ENCODE assay signal across 26 cellular contexts in genomic region chr15:83930392-83930791, GRCh38.
DNase-seq lines count a peak whose midpoint lies in the region; ATAC-seq, FAIRE-seq and TF ChIP-seq lines count a peak whose summit lies in the region.
"Had no signal": no experiment of that assay in that cellular context is flagged by ENCODE, and none has a peak within 500 bp of the region (broad histone marks: within the 10 kb centered on the region; RNA-seq: fewer than 3 reads in every experiment).

No MANE protein-coding gene starts in this region.

- no peak for TF ChIP-seq EP300 in HepG2 (IDR thresholded peaks at IDR 0.05; ENCODE audit: low read depth in 2 of 2, low read length in 2 of 2)
- no peak for TF ChIP-seq EP300 in HepG2 (CRISPR knock-in tag; IDR thresholded peaks at IDR 0.05; ENCODE audit: borderline replicate concordance)

- no peak overlapping the region for H3K9ac ChIP-seq in HepG2 (ENCODE audit: insufficient read depth, low read depth, low read length)
- no peak overlapping the region for H3K9ac ChIP-seq in stomach smooth muscle (ENCODE audit: low read length in 2 of 2)

- H3K4me3 ChIP-seq in HepG2 (replicated peaks in 1 of 3; ENCODE audit: insufficient read depth in 1 of 3, low read depth in 2 of 3, low read length in 3 of 3) (no peak overlapping the region), stomach smooth muscle (ENCODE audit: low read length in 2 of 2) (no peak overlapping the region)
- H3K4me3 ChIP-seq: A549 had no signal

- ATAC-seq in HepG2: peak; percentile 51
- no peak for ATAC-seq in activated CD8-positive, alpha-beta T cell treated with anti-CD3 and anti-CD28 coated beads, Interleukin-2, amount 10 ng/mL, durations not matched to agents 7 days and 5 days
- ATAC-seq: A549; activated CD4-positive, CD25-positive, alpha-beta regulatory T cell treated with anti-CD3 and anti-CD28 coated beads, Interleukin-2, amount 50 U/mL, for 24 hours; T-helper 17 cell had no signal

- no peak overlapping the region for H3K4me2 ChIP-seq in HepG2 (ENCODE audit: low read depth, low read length)
- H3K4me2 ChIP-seq: A549 had no signal

- no TSS peak for BruUV-seq in HepG2 (replicated peaks; lab: Mats Ljungman, UMichigan)

- H3K4me1 ChIP-seq in HepG2 (ENCODE audit: insufficient read depth, low read length): peaks cover 30% of the 10 kb centered on the region
- peaks cover 5% of the 10 kb centered on the region for H3K4me1 ChIP-seq in stomach smooth muscle (ENCODE audit: control insufficient read depth, insufficient read depth, low read length)
- H3K4me1 ChIP-seq: A549 had no signal

- in situ Hi-C loops in HepG2 (cut with HindIII; ENCODE audit: extremely low pct_ligation_motif_present, low pct_unique_long_range_greater_than_20kb): no loop called here

- no peaks in the 10 kb centered on the region for H3K36me3 ChIP-seq in HepG2 (replicated peaks in 1 of 2; ENCODE audit: control insufficient read depth in 1 of 2, insufficient read depth in 2 of 2, low read length in 2 of 2)
- H3K36me3 ChIP-seq in stomach smooth muscle (ENCODE audit: control insufficient read depth in 2 of 2, insufficient read depth in 2 of 2, low read length in 2 of 2): no peaks in the 10 kb centered on the region
- H3K36me3 ChIP-seq: brain microvascular endothelial cell had no signal

- no peak overlapping the region for H3K27ac Mint-ChIP-seq in activated CD8-positive, alpha-beta T cell treated with anti-CD3 and anti-CD28 coated beads, Interleukin-2, amount 10 ng/mL, durations not matched to agents 7 days and 5 days
- H3K27ac Mint-ChIP-seq: activated naive CD4-positive, alpha-beta T cell treated with anti-CD3 and anti-CD28 coated beads for 36 hours; CD4-positive, alpha-beta memory T cell; H9; T-helper 17 cell; type B pancreatic cell had no signal

- POLR2A ChIA-PET in HepG2 (lab: Yijun Ruan, JAX): no interaction called here
- POLR2A ChIA-PET in activated CD8-positive, alpha-beta T cell treated with anti-CD3 and anti-CD28 coated beads, Interleukin-2, amount 10 ng/mL, durations not matched to agents 7 days and 5 days (lab: Charles Lee): interaction anchor here (0.7 kb wide), 1 partner anchor 573 kb away, joined by 3 read pairs; no protein-coding TSS in a partner anchor

- no peak for TF ChIP-seq CTCF in 22Rv1 (IDR thresholded peaks at IDR 0.05)
- no peak for TF ChIP-seq CTCF in VCaP (conservative IDR thresholded peaks at IDR 0.05)
- no peak for TF ChIP-seq CTCF in HepG2 (CRISPR knock-in tag; IDR thresholded peaks at IDR 0.05)

- H3K27me3 Mint-ChIP-seq in activated CD8-positive, alpha-beta T cell treated with anti-CD3 and anti-CD28 coated beads, Interleukin-2, amount 10 ng/mL, durations not matched to agents 7 days and 5 days (ENCODE audit: low read depth): no peaks in the 10 kb centered on the region
- H3K27me3 Mint-ChIP-seq: CD4-positive, alpha-beta memory T cell had no signal

- H3K9me3 ChIP-seq in HepG2 (ENCODE audit: low read length) (peaks cover 18% of the 10 kb centered on the region), stomach smooth muscle (ENCODE audit: control insufficient read depth in 2 of 2, low read length in 2 of 2) (no peaks in the 10 kb centered on the region)

- H3K4me3 Mint-ChIP-seq in activated CD8-positive, alpha-beta T cell treated with anti-CD3 and anti-CD28 coated beads, Interleukin-2, amount 10 ng/mL, durations not matched to agents 7 days and 5 days: no peak overlapping the region
- H3K4me3 Mint-ChIP-seq: activated naive CD4-positive, alpha-beta T cell treated with anti-CD3 and anti-CD28 coated beads for 36 hours; CD4-positive, alpha-beta memory T cell; H9; T-helper 17 cell; type B pancreatic cell had no signal

- no peaks in the 10 kb centered on the region for H4K20me1 ChIP-seq in HepG2 (ENCODE audit: insufficient read depth, low read length)

- TF ChIP-seq POLR2A in HepG2 (IDR thresholded peaks at IDR 0.05; ENCODE audit: insufficient read depth in 1 of 2, low read depth in 2 of 2, low read length in 2 of 2): no peak

- DNase-seq in HepG2 (ENCODE audit: low spot score) (no peak), NCI-H524 (lab: John Stamatoyannopoulos, UW) (no peak)
- no peak for DNase-seq in effector CD8-positive, alpha-beta T cell (lab: John Stamatoyannopoulos, UW)
- DNase-seq in activated CD8-positive, alpha-beta T cell treated with anti-CD3 and anti-CD28 coated beads, Interleukin-2, amount 10 ng/mL, durations not matched to agents 7 days and 5 days: no peak
- DNase-seq in activated CD8-positive, alpha-beta memory T cell treated with anti-CD3 and anti-CD28 coated beads for 24 hours: no peak
- DNase-seq: activated CD4-positive, alpha-beta T cell treated with anti-CD3 and anti-CD28 coated beads, Interleukin-2, amount 50 U/mL, for 48 hours; activated CD8-positive, alpha-beta memory T cell treated with anti-CD3 and anti-CD28 coated beads, Interleukin-2, amount 50 U/mL, for 4 hours; activated naive CD4-positive, alpha-beta T cell treated with anti-CD3 and anti-CD28 coated beads for 36 hours; brain microvascular endothelial cell; CD4-positive, alpha-beta memory T cell; EL; H9; hypothalamus; NCI-H1930; posterior cingulate gyrus; right cardiac atrium; SHP77; T-helper 17 cell had no signal

- CTCF ChIA-PET in HepG2 (lab: Yijun Ruan, JAX; ENCODE audit: low intra/inter-chr PET ratio, low total read pairs): no interaction called here
- CTCF ChIA-PET in activated CD8-positive, alpha-beta T cell treated with anti-CD3 and anti-CD28 coated beads, Interleukin-2, amount 10 ng/mL, durations not matched to agents 7 days and 5 days (lab: Charles Lee): no interaction called here

- H3K27ac ChIP-seq in 22Rv1 (peak overlapping the region; percentile 22; the same call in 1 of the 2 replicates), VCaP (peak overlapping the region; percentile 88), HepG2 (ENCODE audit: extremely low read length, insufficient read depth, low read length) (peak overlapping the region; percentile 49), stomach smooth muscle (ENCODE audit: low read length) (peak overlapping the region; percentile 56)
- H3K27ac ChIP-seq: A549, brain microvascular endothelial cell had no signal

- FAIRE-seq in HepG2 (lab: Jason Lieb, UNC): no peak
- FAIRE-seq: A549, frontal cortex, TTC549 had no signal

- H2AFZ ChIP-seq in HepG2 (ENCODE audit: low read length): no peak overlapping the region

- TF ChIP-seq RAD21 in HepG2 (CRISPR knock-in tag; IDR thresholded peaks at IDR 0.05): no peak

- peaks cover 15% of the 10 kb centered on the region for H3K4me1 Mint-ChIP-seq in activated CD8-positive, alpha-beta T cell treated with anti-CD3 and anti-CD28 coated beads, Interleukin-2, amount 10 ng/mL, durations not matched to agents 7 days and 5 days (ENCODE audit: low read depth)
- H3K4me1 Mint-ChIP-seq: CD4-positive, alpha-beta memory T cell had no signal

- no peaks in the 10 kb centered on the region for H3K79me2 ChIP-seq in HepG2 (ENCODE audit: insufficient read depth, low read length)

- intact Hi-C loops in HepG2 (cut with micrococcal nuclease; ENCODE audit: unreplicated experiment): loop anchor here (1.0 kb wide), 1 partner anchor 10 kb away; no protein-coding TSS in a partner anchor

- no peaks in the 10 kb centered on the region for H3K9me3 Mint-ChIP-seq in activated CD8-positive, alpha-beta T cell treated with anti-CD3 and anti-CD28 coated beads, Interleukin-2, amount 10 ng/mL, durations not matched to agents 7 days and 5 days (ENCODE audit: insufficient read depth)
- H3K9me3 Mint-ChIP-seq: activated naive CD4-positive, alpha-beta T cell treated with anti-CD3 and anti-CD28 coated beads for 36 hours; type B pancreatic cell had no signal

- H3K27me3 ChIP-seq in HepG2 (ENCODE audit: control insufficient read depth in 1 of 2, insufficient read depth in 2 of 2, low read length in 2 of 2): no peaks in the 10 kb centered on the region; a peak in 1 of 5 replicates
- no peaks in the 10 kb centered on the region for H3K27me3 ChIP-seq in stomach smooth muscle (ENCODE audit: control insufficient read depth in 1 of 2, insufficient read depth in 2 of 2, low read length in 2 of 2)
- H3K27me3 ChIP-seq: brain microvascular endothelial cell had no signal

- no peaks in the 10 kb centered on the region for H3K36me3 Mint-ChIP-seq in activated CD8-positive, alpha-beta T cell treated with anti-CD3 and anti-CD28 coated beads, Interleukin-2, amount 10 ng/mL, durations not matched to agents 7 days and 5 days (ENCODE audit: low read depth)
- H3K36me3 Mint-ChIP-seq: CD4-positive, alpha-beta memory T cell; type B pancreatic cell had no signal

TF ChIP-seq in HepG2, 621 proteins besides CTCF, POLR2A, EP300 and RAD21 (continues in another document):
- no peak for TF ChIP-seq ZNF569 (CRISPR knock-in tag; IDR thresholded peaks at IDR 0.05; ENCODE audit: borderline replicate concordance)

Comparison
In these comparisons a context has a peak if more than half of its experiments do, and no peak if none do; other contexts are left out.
1. H3K27ac ChIP-seq: peak in every context shown above with its lines; median percentile 88 in VCaP; 56 in stomach smooth muscle; 49 in HepG2; 22 in 22Rv1.